8 cellular contexts compared by ENCODE assay signal in genomic region chr12:569803-570236, GRCh38.
DNase-seq lines count a peak whose midpoint lies in the region; ATAC-seq and TF ChIP-seq lines count a peak whose summit lies in the region.

No MANE protein-coding gene starts in this region.

- H3K36me3 Mint-ChIP-seq in CD8-positive, alpha-beta T cell: no peaks in the 10 kb centered on the region

- H3K9me3 Mint-ChIP-seq in CD8-positive, alpha-beta T cell: no peaks in the 10 kb centered on the region

- CTCF ChIA-PET in CD8-positive, alpha-beta T cell (lab: Charles Lee): interaction anchor here (0.6 to 11.4 kb wide), 35 partner anchors 10 to 549 kb away, joined by 3 to 107 read pairs (median 3); partner anchors contain the start of genes NINJ2, RAD52 and WNK1

- no peaks in the 10 kb centered on the region for H3K27me3 ChIP-seq in CD8-positive, alpha-beta T cell (ENCODE audit: insufficient read depth, low read length)
- H3K27me3 ChIP-seq in WERI-Rb-1 (ENCODE audit: insufficient read depth, low read depth, severe bottlenecking) (no peaks in the 10 kb centered on the region), skeletal muscle tissue (ENCODE audit: control insufficient read depth in 3 of 3, insufficient read depth in 3 of 3, low read length in 3 of 3) (no peaks in the 10 kb centered on the region)

- H3K4me3 ChIP-seq in CD8-positive, alpha-beta T cell (ENCODE audit: low read depth, low read length): peak overlapping the region; percentile 76
- H3K4me3 ChIP-seq in WERI-Rb-1 (ENCODE audit: low read depth, low read length) (peak overlapping the region; percentile 72), skeletal muscle tissue (ENCODE audit: low read length in 3 of 3) (peak overlapping the region; percentile 75 to 84 (median 79))

- intact Hi-C loops in CD8-positive, alpha-beta T cell (cut with DNase I, micrococcal nuclease): loop anchor here (1.0 to 10.0 kb wide), 10 partner anchors 181 to 1022 kb away; partner anchors contain the start of genes RAD52 (in 2 of the 2), FBXL14 (in 1 of the 2) and WNK1 (in 1 of the 2)

- H3K27me3 Mint-ChIP-seq in CD8-positive, alpha-beta T cell (ENCODE audit: low read depth): no peaks in the 10 kb centered on the region

- no peaks in the 10 kb centered on the region for H3K9me3 ChIP-seq in CD8-positive, alpha-beta T cell (ENCODE audit: low read length)
- H3K9me3 ChIP-seq in WERI-Rb-1 (ENCODE audit: severe bottlenecking): no peaks in the 10 kb centered on the region
- no peaks in the 10 kb centered on the region for H3K9me3 ChIP-seq in skeletal muscle tissue (ENCODE audit: control insufficient read depth in 3 of 3, low read length in 3 of 3)

- peak overlapping the region; percentile 79 to 93 (median 81) for H3K9ac ChIP-seq in skeletal muscle tissue (ENCODE audit: low read depth in 1 of 3, low read length in 3 of 3)

- POLR2A ChIA-PET in CD8-positive, alpha-beta T cell (lab: Charles Lee): interaction anchor here (0.8 to 1.6 kb wide), 3 partner anchors 173 to 245 kb away, joined by 3 to 4 read pairs (median 4); no protein-coding TSS in a partner anchor

- peak overlapping the region; percentile 77 for H3K27ac Mint-ChIP-seq in CD8-positive, alpha-beta T cell

- peaks cover 44% of the 10 kb centered on the region for H3K4me1 ChIP-seq in CD8-positive, alpha-beta T cell (ENCODE audit: insufficient read depth, low read length)
- peaks cover 27 to 28% (median 28%) of the 10 kb centered on the region in 3 donors for H3K4me1 ChIP-seq in skeletal muscle tissue (ENCODE audit: control insufficient read depth in 3 of 3, insufficient read depth in 3 of 3, low read length in 3 of 3)

- H3K4me1 Mint-ChIP-seq in CD8-positive, alpha-beta T cell (ENCODE audit: low read depth): peaks cover 46% of the 10 kb centered on the region

- peak; percentile 98 for ATAC-seq in CD8-positive, alpha-beta T cell
- no peak for ATAC-seq in HG02970 (IDR thresholded peaks at IDR 0.05; ENCODE audit: low FRiP score, unreplicated experiment)

- in situ Hi-C loops in T47D (cut with HindIII; ENCODE audit: low pct_unique_long_range_greater_than_20kb, low sequenced_read_pairs): no loop called here

- H3K27ac ChIP-seq in CD8-positive, alpha-beta T cell (ENCODE audit: low read depth, low read length): no peak overlapping the region
- no peak overlapping the region for H3K27ac ChIP-seq in WERI-Rb-1
- peak overlapping the region; percentile 90 for H3K27ac ChIP-seq in skeletal muscle tissue (ENCODE audit: low read depth, low read length)

- TF ChIP-seq CTCF in CD8-positive, alpha-beta T cell (IDR thresholded peaks at IDR 0.05): peak; percentile 88
- peak; percentile 86 for TF ChIP-seq CTCF in WERI-Rb-1 (IDR thresholded peaks at IDR 0.05; ENCODE audit: low read depth, low read length)

- H3K4me3 Mint-ChIP-seq in CD8-positive, alpha-beta T cell: peak overlapping the region; percentile 86

- no peaks in the 10 kb centered on the region for H3K36me3 ChIP-seq in CD8-positive, alpha-beta T cell (ENCODE audit: insufficient read depth, low read length)
- H3K36me3 ChIP-seq in WERI-Rb-1: no peaks in the 10 kb centered on the region
- H3K36me3 ChIP-seq in skeletal muscle tissue (ENCODE audit: control insufficient read depth in 3 of 3, insufficient read depth in 3 of 3, low read length in 3 of 3): peaks cover 0 to under 1% (median 0%) of the 10 kb centered on the region in 3 donors

- DNase-seq in CD8-positive, alpha-beta T cell: peak; percentile 74 to 93 (median 86)
- DNase-seq in GOT3 (lab: John Stamatoyannopoulos, UW) (peak; percentile 66), NCI-H1694 treated with DMSO at 0.1 percent for 48 hours (lab: John Stamatoyannopoulos, UW) (peak; percentile 67), WERI-Rb-1 (peak; percentile 84), T47D (ENCODE audit: low read depth in 1 of 2, low spot score in 1 of 2) (peak; percentile 87 to 90), iPS-NIHi11 (ENCODE audit: low spot score) (peak; percentile 96)
